Comparison of ENCODE assay signal across 8 cellular contexts in the genomic region with DNA sequence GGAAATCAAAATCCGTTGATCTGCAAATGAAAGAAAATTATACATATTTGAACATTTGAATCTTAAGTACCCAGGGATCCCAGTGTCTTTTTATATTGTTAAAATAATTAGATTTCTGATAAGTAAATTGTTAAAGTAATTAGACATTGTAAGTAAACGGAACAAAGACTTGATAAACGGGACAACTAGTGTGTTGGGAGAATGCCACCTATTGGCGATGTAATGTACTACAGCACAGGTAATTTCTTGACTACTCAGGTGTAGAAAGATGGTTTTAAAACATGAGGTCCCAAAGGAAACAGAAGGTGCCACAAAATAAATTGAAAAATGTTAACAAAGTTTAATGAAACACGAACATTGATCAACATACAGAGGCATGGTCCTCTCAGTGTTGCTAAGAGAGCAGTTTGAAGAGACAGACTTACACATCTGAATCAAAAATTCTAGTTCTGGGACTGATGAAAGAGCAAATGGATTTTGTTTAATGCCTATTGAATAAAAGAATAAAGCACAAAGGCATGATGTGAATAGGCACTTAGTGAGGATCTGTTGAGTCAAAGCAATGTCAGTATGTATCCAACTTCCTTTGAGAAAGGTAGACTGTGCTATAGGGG.
DNase-seq lines count a peak whose midpoint lies in the region; ATAC-seq and TF ChIP-seq lines count a peak whose summit lies in the region.

No MANE protein-coding gene starts in this region.

- no peak overlapping the region for H3K4me3 Mint-ChIP-seq in activated CD4-positive, alpha-beta T cell treated with anti-CD3 and anti-CD28 coated beads for 36 hours

- CTCF ChIA-PET in activated CD4-positive, alpha-beta T cell treated with anti-CD3 and anti-CD28 coated beads for 36 hours (lab: Charles Lee): interaction anchor here (0.9 to 2.5 kb wide), 12 partner anchors 9 to 340 kb away, joined by 3 to 15 read pairs (median 4); no protein-coding TSS in a partner anchor
- CTCF ChIA-PET in mammary epithelial cell (lab: Charles Lee; ENCODE audit: low non-redundant PET): no interaction called here

- POLR2A ChIA-PET in activated CD4-positive, alpha-beta T cell treated with anti-CD3 and anti-CD28 coated beads for 36 hours (lab: Charles Lee): no interaction called here

- H3K27ac ChIP-seq in mammary epithelial cell (ENCODE audit: insufficient read depth, low read depth, low read length): no peak overlapping the region
- no peak overlapping the region for H3K27ac ChIP-seq in lung (ENCODE audit: low read depth in 1 of 2, low read length in 1 of 2)

- H3K27me3 ChIP-seq in H7 (ENCODE audit: control insufficient read depth, insufficient read depth, low read length): no peaks in the 10 kb centered on the region
- no peaks in the 10 kb centered on the region for H3K27me3 ChIP-seq in mammary epithelial cell (ENCODE audit: insufficient read depth, low read length)
- no peaks in the 10 kb centered on the region for H3K27me3 ChIP-seq in lung (ENCODE audit: control insufficient read depth, insufficient read depth)

- intact Hi-C loops in activated CD4-positive, alpha-beta T cell treated with anti-CD3 and anti-CD28 coated beads for 36 hours (cut with DNase I, micrococcal nuclease): loop anchor here (1.0 to 10.0 kb wide), 8 partner anchors 164 to 821 kb away; a partner anchor contains a TSS
- intact Hi-C loops in mammary epithelial cell (cut with micrococcal nuclease): loop anchor here (1.0 to 5.0 kb wide), 4 partner anchors 69 to 600 kb away; no protein-coding TSS in a partner anchor
- intact Hi-C loops in posterior cingulate gyrus (cut with DNase I): loop anchor here (5.0 to 10.0 kb wide), 3 partner anchors 98 to 598 kb away; no protein-coding TSS in a partner anchor

- no peak overlapping the region for H2AFZ ChIP-seq in mammary epithelial cell (ENCODE audit: low read depth, low read length)

- no peaks in the 10 kb centered on the region for H3K4me1 ChIP-seq in mammary epithelial cell (ENCODE audit: insufficient read depth, low read length)
- no peaks in the 10 kb centered on the region for H3K4me1 ChIP-seq in lung (ENCODE audit: control insufficient read depth in 2 of 2, insufficient read depth in 2 of 2, low read length in 2 of 2)

- H3K9ac ChIP-seq in mammary epithelial cell (ENCODE audit: insufficient read depth, low read length): no peak overlapping the region

- H3K4me3 ChIP-seq in H7 (ENCODE audit: insufficient read depth, low read depth, low read length) (no peak overlapping the region), mammary epithelial cell (replicated peaks in 1 of 3; ENCODE audit: insufficient read depth in 1 of 3, low read depth in 2 of 3, low read length in 3 of 3) (no peak overlapping the region), lung (no peak overlapping the region)

- no peaks in the 10 kb centered on the region for H3K79me2 ChIP-seq in mammary epithelial cell (ENCODE audit: insufficient read depth, low read length)

- TF ChIP-seq CTCF in mammary epithelial cell (conservative IDR thresholded peaks at IDR 0.05 in 1 of 2, IDR thresholded peaks at IDR 0.05 in 1 of 2; ENCODE audit: extremely low read depth in 1 of 2, insufficient read depth in 1 of 2, low read depth in 1 of 2, low read length in 2 of 2) (peak; percentile 76 to 81), lung (IDR thresholded peaks at IDR 0.05; ENCODE audit: control extremely low read depth, extremely low read depth) (peak; percentile 67)

- H3K27me3 Mint-ChIP-seq in activated CD4-positive, alpha-beta T cell treated with anti-CD3 and anti-CD28 coated beads for 36 hours: no peaks in the 10 kb centered on the region

- in situ Hi-C loops in mammary epithelial cell (cut with MboI; ENCODE audit: low sequenced_read_pairs in 2 of 2): loop anchor here (10.0 kb wide), 1 partner anchor 338 kb away; no protein-coding TSS in a partner anchor

- H3K9me3 Mint-ChIP-seq in activated CD4-positive, alpha-beta T cell treated with anti-CD3 and anti-CD28 coated beads for 36 hours (ENCODE audit: low read depth): no peaks in the 10 kb centered on the region

- no peak overlapping the region for H3K27ac Mint-ChIP-seq in activated CD4-positive, alpha-beta T cell treated with anti-CD3 and anti-CD28 coated beads for 36 hours

- dilution Hi-C loops in mammary epithelial cell (cut with HindIII; ENCODE audit: low sequenced_read_pairs): loop anchor here (5.0 kb wide), 1 partner anchor 91 kb away; no protein-coding TSS in a partner anchor

- BruUV-seq in mammary epithelial cell (replicated peaks; lab: Mats Ljungman, UMichigan): no TSS peak

- peak; percentile 32 for DNase-seq in activated CD4-positive, alpha-beta T cell treated with anti-CD3 and anti-CD28 coated beads for 36 hours
- no peak for DNase-seq in activated CD4-positive, alpha-beta T cell treated with anti-CD3 and anti-CD28 coated beads for 1 hour
- DNase-seq in H7 (peak; percentile 56), NCI-H345 (lab: John Stamatoyannopoulos, UW) (peak; percentile 52), mammary epithelial cell (peak; percentile 43), lung (ENCODE audit: low spot score) (no peak), posterior cingulate gyrus (no peak)

- no peaks in the 10 kb centered on the region for H3K36me3 Mint-ChIP-seq in activated CD4-positive, alpha-beta T cell treated with anti-CD3 and anti-CD28 coated beads for 36 hours (ENCODE audit: low read depth)

- H3K4me1 Mint-ChIP-seq in activated CD4-positive, alpha-beta T cell treated with anti-CD3 and anti-CD28 coated beads for 36 hours: no peaks in the 10 kb centered on the region

- H3K9me3 ChIP-seq in mammary epithelial cell (replicated peaks; ENCODE audit: insufficient read depth, low read length) (no peaks in the 10 kb centered on the region), lung (ENCODE audit: control insufficient read depth in 2 of 2, insufficient read depth in 1 of 2, low read length in 1 of 2) (no peaks in the 10 kb centered on the region)

- H4K20me1 ChIP-seq in mammary epithelial cell (ENCODE audit: insufficient read depth, low read length): no peaks in the 10 kb centered on the region

- ATAC-seq in activated CD4-positive, alpha-beta T cell treated with anti-CD3 and anti-CD28 coated beads for 36 hours: peak; percentile 26
- ATAC-seq in lung (ENCODE audit: insufficient read depth, low FRiP score): no peak
- ATAC-seq in HG03025 (IDR thresholded peaks at IDR 0.05; ENCODE audit: low FRiP score, unreplicated experiment): no peak

- H3K36me3 ChIP-seq in H7 (replicated peaks; ENCODE audit: control insufficient read depth, insufficient read depth, low read length) (no peaks in the 10 kb centered on the region), mammary epithelial cell (ENCODE audit: insufficient read depth, low read length) (no peaks in the 10 kb centered on the region), lung (ENCODE audit: control insufficient read depth in 2 of 2, insufficient read depth in 2 of 2, low read length in 2 of 2) (no peaks in the 10 kb centered on the region)

- WGBS in mammary epithelial cell (ENCODE audit: low coverage, missing lambda C conversion rate): 14% methylated on average over 5 of the region's 5 CpGs
- WGBS in lung, 2 donors: 32 to 45% methylated on average over 5 of the region's 5 CpGs

- no peak overlapping the region for H3K4me2 ChIP-seq in mammary epithelial cell (ENCODE audit: insufficient read depth, low read depth, low read length)

Comparison
In these comparisons a context has a peak if more than half of its experiments do, and no peak if none do; other contexts are left out.
1. DNase-seq: peak in activated CD4-positive, alpha-beta T cell treated with anti-CD3 and anti-CD28 coated beads for 36 hours (single experiment), H7 (single experiment), NCI-H345 (single experiment) and mammary epithelial cell (single experiment); none in activated CD4-positive, alpha-beta T cell treated with anti-CD3 and anti-CD28 coated beads for 1 hour (single experiment), lung (single experiment) and posterior cingulate gyrus (0 of 10).